9 cellular contexts compared by ENCODE assay signal in the genomic region with DNA sequence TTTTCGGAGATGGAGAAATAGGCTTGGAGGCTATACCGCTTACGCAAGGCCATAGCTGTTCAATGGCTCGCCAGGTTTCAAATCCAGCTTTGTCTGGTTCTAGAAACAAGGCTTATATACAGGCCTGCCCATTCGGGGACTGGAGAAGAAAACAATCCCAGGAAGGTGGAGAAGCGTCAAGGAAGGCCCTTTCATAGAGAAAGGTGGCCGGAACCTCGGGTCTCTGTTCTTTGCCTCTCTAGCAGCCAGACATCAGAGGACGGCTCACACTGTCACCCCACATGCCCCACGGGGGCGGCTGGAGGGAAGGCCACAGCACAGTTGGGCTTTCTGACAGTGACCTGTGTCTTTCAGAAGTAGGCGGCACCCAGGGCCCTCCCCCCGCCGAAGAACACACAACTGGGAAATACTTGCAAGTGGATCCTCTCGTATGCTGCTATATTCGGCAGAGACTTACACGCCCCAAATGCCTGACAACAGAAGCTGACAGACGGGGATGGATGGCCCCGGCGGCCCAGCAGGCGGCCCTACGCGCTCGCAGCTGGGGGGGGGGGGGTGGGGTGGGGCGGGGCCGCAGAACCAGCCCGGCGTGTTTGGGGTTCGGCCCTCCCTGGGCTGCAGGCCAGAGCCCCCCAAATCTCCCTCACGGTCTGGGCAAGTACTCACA. TPM values are rescaled to one million over a fixed set of nuclear protein-coding genes. Genes with fewer than 3 reads are reported as not detected.
A peak's percentile ranks its signal among the peaks of the same experiment; 100 is the strongest.
DNase-seq lines count a peak whose midpoint lies in the region; ATAC-seq and TF ChIP-seq lines count a peak whose summit lies in the region.
"Had no signal": no experiment of that assay in that cellular context is flagged by ENCODE, and none has a peak within 500 bp of the region (broad histone marks: within the 10 kb centered on the region; RNA-seq: fewer than 3 reads in every experiment).

No MANE protein-coding gene starts in this region.

- POLR2A ChIA-PET in IMR-90 (lab: Charles Lee; ENCODE audit: unreplicated experiment), result interaction anchor here (0.6 kb wide), 1 partner anchor 88 kb away, joined by 3 read pairs; no protein-coding TSS in a partner anchor

- peaks cover 9% of the 10 kb centered on the region; the same call in 1 of the 2 replicates for H3K36me3 ChIP-seq in IMR-90 (ENCODE audit: control insufficient read depth, insufficient read depth, low read length)
- H3K36me3 ChIP-seq in NT2/D1 (ENCODE audit: insufficient read depth, insufficient read length, low read length), result peaks cover 47% of the 10 kb centered on the region
- peaks cover 0 to 11% of the 10 kb centered on the region in 2 donors for H3K36me3 ChIP-seq in vagina

- CTCF ChIA-PET in IMR-90 (lab: Yijun Ruan, JAX), result interaction anchor here (2.3 kb wide), 1 partner anchor 13 kb away, joined by 8 read pairs; no protein-coding TSS in a partner anchor

- peak overlapping the region; percentile 92 for H3K23ac ChIP-seq in IMR-90 (ENCODE audit: low read depth, low read length)

- H3K56ac ChIP-seq in IMR-90 (ENCODE audit: extremely low read depth, insufficient read depth, low read length), result peak overlapping the region; percentile 82

- H4K91ac ChIP-seq in IMR-90 (ENCODE audit: insufficient read depth, low read depth, low read length), result peak overlapping the region; percentile 93

- TF ChIP-seq POLR2A in IMR-90 (IDR thresholded peaks at IDR 0.05; ENCODE audit: low read depth, low read length) (no peak), vagina (IDR thresholded peaks at IDR 0.05) (no peak)

- no peaks in the 10 kb centered on the region for H3K27me3 ChIP-seq in IMR-90 (ENCODE audit: control insufficient read depth, insufficient read depth, low read length)
- H3K27me3 ChIP-seq in NT2/D1 (ENCODE audit: insufficient read depth, insufficient read length), result no peaks in the 10 kb centered on the region
- no peaks in the 10 kb centered on the region for H3K27me3 ChIP-seq in vagina

- WGBS in IMR-90 (ENCODE audit: extremely low coverage in 2 of 2, insufficient read length in 1 of 2), 2 experiments, result 11% methylated on average over 7 of the region's 30 CpGs; no CpG with 5 or more reads in 1 of the 2 experiments

- H3K9me3 ChIP-seq in IMR-90 (ENCODE audit: control insufficient read depth, insufficient read depth, low read length) (no peaks in the 10 kb centered on the region), NT2/D1 (ENCODE audit: insufficient read depth, low read length) (no peaks in the 10 kb centered on the region), vagina (no peaks in the 10 kb centered on the region)

- peak overlapping the region; percentile 85 for H2AFZ ChIP-seq in IMR-90 (replicated peaks; ENCODE audit: low read length, poor library complexity)

- H3K4me1 Mint-ChIP-seq in natural killer cell treated with Interleukin-12 subunit alpha and Interleukin-12 subunit beta and Interleukin-15 and Interleukin-18, amount 100 ng/mL, for 72 hours (ENCODE audit: low read depth in 2 of 2), result peaks cover 46 to 48% of the 10 kb centered on the region in 2 donors

- H3K14ac ChIP-seq in IMR-90 (replicated peaks; ENCODE audit: low read depth, low read length), result peak overlapping the region; percentile 94

- H3K27me3 Mint-ChIP-seq in natural killer cell treated with Interleukin-12 subunit alpha and Interleukin-12 subunit beta and Interleukin-15 and Interleukin-18, amount 100 ng/mL, for 72 hours, result no peaks in the 10 kb centered on the region

- H3K18ac ChIP-seq in IMR-90 (ENCODE audit: low read depth, low read length), result peak overlapping the region; percentile 89

- in situ Hi-C loops in IMR-90 (cut with MboI; ENCODE audit: low sequenced_read_pairs), result no loop called here

- DNase-seq in D341Med (ENCODE audit: low spot score), result peak; percentile 78
- peak; percentile 85 for DNase-seq in IMR-90
- no peak for DNase-seq in NT2/D1 (ENCODE audit: low read depth, low spot score)
- DNase-seq in activated naive CD4-positive, alpha-beta T cell treated with Interleukin-2 at 50 U/mL for 16 hours, result peak; percentile 65
- DNase-seq in foreskin fibroblast, result peak; percentile 79 to 88
- no peak for DNase-seq in natural killer cell treated with Interleukin-12 subunit alpha and Interleukin-12 subunit beta and Interleukin-15 and Interleukin-18, amount 100 ng/mL, for 72 hours (ENCODE audit: low spot score)
- peak in 1 of 2 donors; percentile 95 for DNase-seq in vagina (ENCODE audit: extremely low spot score in 2 of 2)

- peak overlapping the region; percentile 77 for H3K4me3 Mint-ChIP-seq in natural killer cell treated with Interleukin-12 subunit alpha and Interleukin-12 subunit beta and Interleukin-15 and Interleukin-18, amount 100 ng/mL, for 72 hours

- H4K8ac ChIP-seq in IMR-90 (ENCODE audit: low read depth in 2 of 2, low read length in 2 of 2), result peak overlapping the region; percentile 74 to 88

- TF ChIP-seq RAD21 in IMR-90 (IDR thresholded peaks at IDR 0.05; ENCODE audit: low read length), result no peak

- no peaks in the 10 kb centered on the region for H3K9me3 Mint-ChIP-seq in natural killer cell treated with Interleukin-12 subunit alpha and Interleukin-12 subunit beta and Interleukin-15 and Interleukin-18, amount 100 ng/mL, for 72 hours

- H2BK15ac ChIP-seq in IMR-90 (ENCODE audit: low read depth, low read length), result peak overlapping the region; percentile 79; the same call in 2 of the 3 replicates

- BruUV-seq in IMR-90 (replicated peaks; lab: Mats Ljungman, UMichigan), result no TSS peak

- H2AK9ac ChIP-seq in IMR-90 (replicated peaks; ENCODE audit: low read depth, low read length, poor library complexity), result peak overlapping the region; percentile 98

- H3K36me3 Mint-ChIP-seq in natural killer cell treated with Interleukin-12 subunit alpha and Interleukin-12 subunit beta and Interleukin-15 and Interleukin-18, amount 100 ng/mL, for 72 hours, result peaks cover 4% of the 10 kb centered on the region

- peak overlapping the region; percentile 75 to 84 for H3K27ac Mint-ChIP-seq in natural killer cell treated with Interleukin-12 subunit alpha and Interleukin-12 subunit beta and Interleukin-15 and Interleukin-18, amount 100 ng/mL, for 72 hours

- H2BK120ac ChIP-seq in IMR-90 (ENCODE audit: low read depth, low read length), result peak overlapping the region; percentile 84

- peak overlapping the region; percentile 89 for H4K5ac ChIP-seq in IMR-90 (ENCODE audit: low read depth, low read length)

- peak overlapping the region; percentile 93 for H3K9ac ChIP-seq in IMR-90 (ENCODE audit: low read depth, low read length)
- H3K9ac ChIP-seq in NT2/D1 (ENCODE audit: insufficient read length, low read depth), result peak overlapping the region; percentile 98

- H3K4me1 ChIP-seq in IMR-90 (ENCODE audit: control insufficient read depth, insufficient read depth, low read length) (peaks cover 34% of the 10 kb centered on the region), NT2/D1 (ENCODE audit: insufficient read depth, insufficient read length) (peaks cover 23% of the 10 kb centered on the region), vagina (peaks cover 61% of the 10 kb centered on the region)

- H3K4me2 ChIP-seq in IMR-90 (ENCODE audit: low read depth, low read length), result peak overlapping the region; percentile 95

- peak overlapping the region; percentile 98 for H2BK5ac ChIP-seq in IMR-90 (ENCODE audit: low read depth, low read length, poor library complexity, severe bottlenecking)

- H2AK5ac ChIP-seq in IMR-90 (ENCODE audit: low read depth, low read length), result peak overlapping the region; percentile 94

- dilution Hi-C loops in IMR-90 (cut with HindIII; ENCODE audit: low sequenced_read_pairs, unreplicated experiment), result no loop called here

- peak; percentile 0; the same call in 1 of the 2 replicates for ATAC-seq in IMR-90 (ENCODE audit: low read depth)
- ATAC-seq in natural killer cell treated with Interleukin-12 subunit alpha and Interleukin-12 subunit beta and Interleukin-15 and Interleukin-18, amount 100 ng/mL, for 72 hours, result no peak
- ATAC-seq in HG03196 (IDR thresholded peaks at IDR 0.05; ENCODE audit: unreplicated experiment), result no peak

- H2BK20ac ChIP-seq in IMR-90 (ENCODE audit: low read depth, low read length), result 0 out of 2 replicates have a peak overlapping the region, but pooled peaks have one; percentile 18

- peaks cover 11% of the 10 kb centered on the region for H4K20me1 ChIP-seq in IMR-90 (ENCODE audit: insufficient read depth, low read length)

- peak overlapping the region; percentile 95 for H3K4ac ChIP-seq in IMR-90 (ENCODE audit: low read depth, low read length)

- intact Hi-C loops in IMR-90 (cut with micrococcal nuclease), result loop anchor here (5.0 to 10.0 kb wide), 2 partner anchors 223 to 245 kb away; a partner anchor contains a TSS
- intact Hi-C loops in vagina (cut with DNase I), result loop anchor here (5.0 kb wide), 1 partner anchor 88 kb away; a partner anchor contains a TSS

- H3K27ac ChIP-seq in IMR-90 (ENCODE audit: insufficient read depth, low read length), result peak overlapping the region; percentile 99
- H3K27ac ChIP-seq in vagina, result peak overlapping the region; percentile 100

- TF ChIP-seq CTCF in IMR-90 (conservative IDR thresholded peaks at IDR 0.05; ENCODE audit: low read depth, low read length), result no peak
- no peak for TF ChIP-seq CTCF in foreskin fibroblast (IDR thresholded peaks at IDR 0.05; ENCODE audit: low read depth, low read length)
- TF ChIP-seq CTCF in vagina (IDR thresholded peaks at IDR 0.05), result no peak

- H3K4me3 ChIP-seq in IMR-90 (ENCODE audit: insufficient read depth, low read depth, low read length) (peak overlapping the region; percentile 63), NT2/D1 (ENCODE audit: insufficient read length, low read depth) (peak overlapping the region; percentile 64), foreskin fibroblast (ENCODE audit: low read depth in 1 of 2, low read length in 2 of 2) (peak overlapping the region; percentile 51 to 66), vagina (peak overlapping the region; percentile 58 to 87)

- peaks cover 4% of the 10 kb centered on the region; the same call in 1 of the 2 replicates for H3K9me1 ChIP-seq in IMR-90 (ENCODE audit: insufficient read depth, low read length)

- peaks cover 6 to 57% of the 10 kb centered on the region in 2 experiments; a peak in 3 of 4 replicates for H3K79me1 ChIP-seq in IMR-90 (ENCODE audit: low read depth in 1 of 2, low read length in 2 of 2)

RNA-seq across cellular contexts. Expression of a gene that starts 4.5 kb away (rescaled TPM):
- 0.83 and 0.90 TPM in 2 replicates for total RNA-seq in IMR-90 (2012; rRNA removed)
- polyA plus RNA-seq in IMR-90 (2012; rRNA removed), result 5.1 and 5.5 TPM in 2 replicates
- 3.1 and 3.5 TPM in 2 replicates for polyA plus RNA-seq in IMR-90 (2012; cell fraction: cytosol; rRNA removed)
- 14.8 and 15.1 TPM in 2 replicates for polyA plus RNA-seq in IMR-90 (2012; cell fraction: nucleus; rRNA removed; ENCODE audit: low replicate concordance)
- total RNA-seq in natural killer cell treated with Interleukin-12 subunit alpha and Interleukin-12 subunit beta and Interleukin-15 and Interleukin-18, amount 100 ng/mL, for 72 hours, result 10 to 100 TPM; 27.1 to 40.8 TPM
- total RNA-seq in vagina, result 10.6 TPM

RNA-seq across cellular contexts. Expression of a gene that starts 5.8 kb away (rescaled TPM):
- total RNA-seq in IMR-90 (2012; rRNA removed) (3.0 and 3.9 TPM in 2 replicates), vagina (16.5 TPM)
- polyA plus RNA-seq in IMR-90 (2012; rRNA removed), result 5.1 and 5.3 TPM in 2 replicates
- polyA plus RNA-seq in IMR-90 (2012; cell fraction: cytosol; rRNA removed), result 4.7 and 7.8 TPM in 2 replicates
- 14.0 and 15.7 TPM in 2 replicates for polyA plus RNA-seq in IMR-90 (2012; cell fraction: nucleus; rRNA removed; ENCODE audit: low replicate concordance)
- 10 to 100 TPM; 76.1 to 78.0 TPM for total RNA-seq in natural killer cell treated with Interleukin-12 subunit alpha and Interleukin-12 subunit beta and Interleukin-15 and Interleukin-18, amount 100 ng/mL, for 72 hours

RNA-seq across cellular contexts. Expression of a gene that starts 59.4 kb away (rescaled TPM):
- total RNA-seq in IMR-90 (2012; rRNA removed) (0.18 TPM in 1 of 2 replicates, not detected in the other), vagina (not detected)
- polyA plus RNA-seq in IMR-90 (2012; rRNA removed), result 0.14 and 0.15 TPM in 2 replicates
- 0.08 and 0.13 TPM in 2 replicates for polyA plus RNA-seq in IMR-90 (2012; cell fraction: cytosol; rRNA removed)
- 0.38 and 0.45 TPM in 2 replicates for polyA plus RNA-seq in IMR-90 (2012; cell fraction: nucleus; rRNA removed; ENCODE audit: low replicate concordance)
- total RNA-seq in natural killer cell treated with Interleukin-12 subunit alpha and Interleukin-12 subunit beta and Interleukin-15 and Interleukin-18, amount 100 ng/mL, for 72 hours, result not detected
- total RNA-seq: T-helper 2 cell treated with Interferon-gamma antibody and Interleukin-4, amounts not matched to agents 100 ng/mL and 5 ng/mL, for 36 hours had no signal

Comparison
In these comparisons a context has a peak if more than half of its experiments do, and no peak if none do; other contexts are left out.
1. DNase-seq: peak in D341Med (single experiment), IMR-90 (single experiment), activated naive CD4-positive, alpha-beta T cell treated with Interleukin-2 at 50 U/mL for 16 hours (single experiment) and foreskin fibroblast (2 of 2); none in NT2/D1 (single experiment) and natural killer cell treated with Interleukin-12 subunit alpha and Interleukin-12 subunit beta and Interleukin-15 and Interleukin-18, amount 100 ng/mL, for 72 hours (single experiment).
2. Peak in every context shown above with its lines, with median percentiles within 50 percentile points of each other: H3K4me3 ChIP-seq.